Comparison of ENCODE assay signal across 23 cellular contexts in genomic region chr6:121124600-121124999, GRCh38.
"Had no signal": no experiment of that assay in that cellular context is flagged by ENCODE, and none has a peak within 500 bp of the region (broad histone marks: within the 10 kb centered on the region; RNA-seq: fewer than 3 reads in every experiment).

No MANE protein-coding gene starts in this region.

- H3K4me3 Mint-ChIP-seq: immature natural killer cell, mesothelial cell of epicardium had no signal

- H3K4me1 Mint-ChIP-seq: immature natural killer cell, mesothelial cell of epicardium had no signal

- H3K4me1 ChIP-seq: esophagus muscularis mucosa, foreskin keratinocyte, gastroesophageal sphincter, heart left ventricle, left lung, lower lobe of right lung had no signal

- H3K27ac Mint-ChIP-seq: immature natural killer cell, mesothelial cell of epicardium had no signal

- H3K4me2 ChIP-seq: hepatocyte had no signal

- H3K4me3 ChIP-seq: coronary artery, dorsolateral prefrontal cortex, esophagus muscularis mucosa, gastroesophageal sphincter, heart left ventricle, hepatocyte, left lung, lower lobe of right lung, mucosa of descending colon had no signal

- ATAC-seq: foreskin keratinocyte, gastroesophageal sphincter, heart left ventricle, left cardiac atrium, left lung, left ventricle myocardium superior, lower lobe of right lung, mucosa of descending colon had no signal

- H3K79me2 ChIP-seq: hepatocyte had no signal

- FAIRE-seq: colon, endothelial cell of umbilical vein, frontal cortex, keratinocyte had no signal

- H3K27ac ChIP-seq: coronary artery, dorsolateral prefrontal cortex, esophagus muscularis mucosa, foreskin keratinocyte, gastroesophageal sphincter, heart left ventricle, hepatocyte, left lung, lower lobe of right lung had no signal

- H3K27me3 ChIP-seq: dorsolateral prefrontal cortex, esophagus muscularis mucosa, foreskin keratinocyte, gastroesophageal sphincter, heart left ventricle, hepatocyte, left lung had no signal

- DNase-seq: dermis blood vessel endothelial cell; dorsolateral prefrontal cortex; effector CD4-positive, alpha-beta T cell; effector memory CD4-positive, alpha-beta T cell; foreskin keratinocyte; heart left ventricle; hypothalamus; immature natural killer cell; left cardiac atrium; left lung; left ventricle myocardium superior; lower lobe of right lung; mesenchymal stem cell; mucosa of descending colon had no signal

- H2AFZ ChIP-seq: hepatocyte had no signal

- H3K36me3 ChIP-seq: lower lobe of right lung had no signal
